8 cellular contexts compared by ENCODE assay signal in the genomic region with DNA sequence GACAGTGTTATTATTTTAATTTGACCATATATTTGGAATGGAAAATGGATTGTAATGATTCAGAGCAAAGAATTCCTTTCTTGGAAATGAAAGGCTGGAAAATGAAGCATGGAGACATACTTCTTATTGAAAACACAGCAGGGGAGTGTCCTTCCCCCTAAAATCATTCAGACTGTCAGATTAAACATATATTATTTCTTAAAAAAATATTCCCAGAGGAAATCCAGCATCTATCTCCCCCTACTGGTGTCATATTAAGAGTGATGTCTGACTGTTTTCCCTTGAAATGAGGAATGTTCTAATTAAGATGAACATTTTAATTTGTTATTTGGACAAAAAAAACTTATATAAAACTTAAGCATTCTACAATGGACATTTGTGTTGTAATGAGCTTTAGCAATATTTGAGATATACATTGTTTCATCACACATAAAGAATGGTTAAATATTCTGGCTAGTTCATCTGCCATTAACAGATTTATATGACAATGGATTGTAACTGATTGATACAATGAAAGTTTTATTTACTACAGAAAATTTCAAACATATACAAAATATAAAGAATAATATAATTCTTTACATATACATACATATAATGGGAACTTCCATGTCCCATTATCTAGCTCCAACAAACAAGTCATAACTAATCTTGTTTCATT.
A peak's percentile ranks its signal among the peaks of the same experiment; 100 is the strongest.
DNase-seq lines count a peak whose midpoint lies in the region; ATAC-seq, FAIRE-seq and TF ChIP-seq lines count a peak whose summit lies in the region.

No MANE protein-coding gene starts in this region.

- intact Hi-C loops in breast epithelium (cut with DNase I; ENCODE audit: low total_unique reads) = no loop called here

- H3K36me3 ChIP-seq in BJ (ENCODE audit: control insufficient read depth, insufficient read depth, low read length) = no peaks in the 10 kb centered on the region
- H3K36me3 ChIP-seq in breast epithelium = no peaks in the 10 kb centered on the region

- FAIRE-seq in HTR-8/SVneo (lab: Jason Lieb, UNC) = no peak

- H3K4me1 ChIP-seq in breast epithelium = no peaks in the 10 kb centered on the region

- H3K27me3 ChIP-seq in BJ (ENCODE audit: control insufficient read depth, insufficient read depth, low read length) = no peaks in the 10 kb centered on the region
- H3K27me3 ChIP-seq in breast epithelium = no peaks in the 10 kb centered on the region

- H3K4me3 ChIP-seq in BJ (ENCODE audit: low read depth, low read length) (no peak overlapping the region), breast epithelium (no peak overlapping the region)

- CTCF ChIA-PET in BJ (lab: Yijun Ruan, JAX) = interaction anchor here (0.6 to 2.6 kb wide), 21 partner anchors 10 to 558 kb away, joined by 3 to 11 read pairs (median 3); no protein-coding TSS in a partner anchor

- peak; percentile 55 for TF ChIP-seq CTCF in BJ (IDR thresholded peaks at IDR 0.05; ENCODE audit: insufficient read depth, low read depth, low read length)
- peak in 2 of 3 donors; percentile 44 to 51 for TF ChIP-seq CTCF in breast epithelium (IDR thresholded peaks at IDR 0.05)

- no peak overlapping the region for H3K27ac ChIP-seq in breast epithelium

- POLR2A ChIA-PET in BJ (lab: Charles Lee) = no interaction called here

- DNase-seq in BJ (ENCODE audit: low read depth) (no peak), HTR-8/SVneo (ENCODE audit: insufficient read length, low spot score) (peak; percentile 20), breast epithelium (ENCODE audit: low spot score in 2 of 2) (no peak), lung microvascular endothelial cell (ENCODE audit: low read depth in 2 of 2) (peak; percentile 53 to 64), activated gamma-delta T cell treated with Interleukin-2 at 50 U/mL for 16 hours (no peak)
- no peak for DNase-seq in stimulated activated CD4-positive, alpha-beta T cell treated with anti-CD3 and anti-CD28 coated beads, Interleukin-12 subunit alpha, Interleukin-12 subunit beta, amount 100 ng/mL, for 4 hours
- DNase-seq in effector CD4-positive, alpha-beta T cell = no peak

- ATAC-seq in activated CD4-positive, CD25-positive, alpha-beta regulatory T cell treated with anti-CD3 and anti-CD28 coated beads, Interleukin-2, amount 50 U/mL, for 24 hours = no peak

- no peaks in the 10 kb centered on the region for H3K9me3 ChIP-seq in breast epithelium

- TF ChIP-seq POLR2A in breast epithelium (IDR thresholded peaks at IDR 0.05) = no peak

Comparison
In these comparisons a context has a peak if more than half of its experiments do, and no peak if none do; other contexts are left out.
1. DNase-seq: peak in HTR-8/SVneo (single experiment) and lung microvascular endothelial cell (2 of 2); none in BJ (single experiment), breast epithelium (0 of 2), stimulated activated CD4-positive, alpha-beta T cell treated with anti-CD3 and anti-CD28 coated beads, Interleukin-12 subunit alpha, Interleukin-12 subunit beta, amount 100 ng/mL, for 4 hours (single experiment), activated gamma-delta T cell treated with Interleukin-2 at 50 U/mL for 16 hours (single experiment) and effector CD4-positive, alpha-beta T cell (single experiment).